22 cellular contexts compared by ENCODE assay signal in genomic region chr3:168707900-168708299, GRCh38.
DNase-seq lines count a peak whose midpoint lies in the region; ATAC-seq and TF ChIP-seq lines count a peak whose summit lies in the region.
"Had no signal": no experiment of that assay in that cellular context is flagged by ENCODE, and none has a peak within 500 bp of the region (broad histone marks: within the 10 kb centered on the region; RNA-seq: fewer than 3 reads in every experiment).

No MANE protein-coding gene starts in this region.

- no peaks in the 10 kb centered on the region for H3K9me3 ChIP-seq in adrenal gland (replicated peaks in 1 of 3)
- H3K9me3 ChIP-seq in CD4-positive, alpha-beta memory T cell (ENCODE audit: control insufficient read depth in 1 of 2, low read length in 2 of 2): no peaks in the 10 kb centered on the region
- H3K9me3 ChIP-seq: A549, BLaER1, body of pancreas, left ventricle myocardium inferior, mucosa of descending colon, spleen, uterus had no signal

- no peak for TF ChIP-seq POLR2A in adrenal gland (IDR thresholded peaks at IDR 0.05)

- H3K27me3 Mint-ChIP-seq in progenitor cell of endocrine pancreas: no peaks in the 10 kb centered on the region
- no peaks in the 10 kb centered on the region for H3K27me3 Mint-ChIP-seq in CD4-positive, alpha-beta memory T cell
- H3K27me3 Mint-ChIP-seq: activated naive CD8-positive, alpha-beta T cell treated with anti-CD3 and anti-CD28 coated beads, Interleukin-2, amount 10 ng/mL, durations not matched to agents 7 days and 5 days had no signal

- ATAC-seq in GM18873 (IDR thresholded peaks at IDR 0.05; ENCODE audit: low FRiP score, unreplicated experiment) (peak; percentile 58), GM21529 (IDR thresholded peaks at IDR 0.05; ENCODE audit: unreplicated experiment) (peak; percentile 80), HG03378 (IDR thresholded peaks at IDR 0.05; ENCODE audit: unreplicated experiment) (peak; percentile 75)
- ATAC-seq: A549, body of pancreas, mucosa of descending colon had no signal

- no peak overlapping the region for H3K27ac ChIP-seq in adrenal gland
- H3K27ac ChIP-seq in CD4-positive, alpha-beta memory T cell (ENCODE audit: low read depth, low read length): no peak overlapping the region
- H3K27ac ChIP-seq: A549, BLaER1, body of pancreas, left ventricle myocardium inferior, spleen, uterus had no signal

- H3K4me3 Mint-ChIP-seq in progenitor cell of endocrine pancreas (ENCODE audit: low read depth): no peak overlapping the region
- H3K4me3 Mint-ChIP-seq in CD4-positive, alpha-beta memory T cell: no peak overlapping the region
- H3K4me3 Mint-ChIP-seq: activated naive CD8-positive, alpha-beta T cell treated with anti-CD3 and anti-CD28 coated beads, Interleukin-2, amount 10 ng/mL, durations not matched to agents 7 days and 5 days; endodermal cell had no signal

- no peaks in the 10 kb centered on the region for H3K27me3 ChIP-seq in adrenal gland
- H3K27me3 ChIP-seq in CD4-positive, alpha-beta memory T cell (ENCODE audit: insufficient read depth, low read length): no peaks in the 10 kb centered on the region
- H3K27me3 ChIP-seq: BLaER1, body of pancreas, spleen, uterus had no signal

- no peaks in the 10 kb centered on the region for H3K36me3 ChIP-seq in adrenal gland (replicated peaks in 1 of 2)
- H3K36me3 ChIP-seq in CD4-positive, alpha-beta memory T cell (ENCODE audit: insufficient read depth, low read length): no peaks in the 10 kb centered on the region
- H3K36me3 ChIP-seq: BLaER1, left ventricle myocardium inferior, spleen, uterus had no signal

- CTCF ChIA-PET in CD4-positive, alpha-beta memory T cell (lab: Charles Lee; ENCODE audit: partially characterized antibody): no interaction called here

- POLR2A ChIA-PET in CD4-positive, alpha-beta memory T cell (lab: Charles Lee; ENCODE audit: partially characterized antibody): no interaction called here

- no peak overlapping the region for H3K4me3 ChIP-seq in GM12865 (ENCODE audit: low read depth, low read length)
- H3K4me3 ChIP-seq in adrenal gland: no peak overlapping the region
- H3K4me3 ChIP-seq in CD4-positive, alpha-beta memory T cell (ENCODE audit: low read length in 2 of 2): no peak overlapping the region
- H3K4me3 ChIP-seq: A549, BLaER1, body of pancreas, left ventricle myocardium inferior, mucosa of descending colon, spleen, uterus had no signal

- H3K9me3 Mint-ChIP-seq in progenitor cell of endocrine pancreas (ENCODE audit: low read depth): no peaks in the 10 kb centered on the region
- peaks cover 0 to 13% (median 2%) of the 10 kb centered on the region in 8 donors for H3K9me3 Mint-ChIP-seq in CD4-positive, alpha-beta memory T cell

- peak; percentile 12 for DNase-seq in GM12865 (ENCODE audit: low read depth)
- no peak for DNase-seq in progenitor cell of endocrine pancreas (ENCODE audit: low spot score, unreplicated experiment)
- no peak for DNase-seq in adrenal gland
- no peak for DNase-seq in CD4-positive, alpha-beta memory T cell
- DNase-seq in iPS-NIHi11 (ENCODE audit: low spot score): no peak
- DNase-seq: activated naive CD8-positive, alpha-beta T cell treated with anti-CD3 and anti-CD28 coated beads, Interleukin-2, amount 10 ng/mL, durations not matched to agents 7 days and 5 days; body of pancreas; Calu3; endodermal cell; GOT3; left ventricle myocardium inferior; mucosa of descending colon; NCI-H1092 treated with DMSO at 0.1 percent for 48 hours; retina; SHP77; spleen; uterus had no signal

- TF ChIP-seq CTCF in GM12865 (IDR thresholded peaks at IDR 0.05; ENCODE audit: insufficient read depth, low read depth, low read length, missing control alignments): no peak
- no peak for TF ChIP-seq CTCF in progenitor cell of endocrine pancreas (IDR thresholded peaks at IDR 0.05; ENCODE audit: unreplicated experiment)
- TF ChIP-seq CTCF in adrenal gland (IDR thresholded peaks at IDR 0.05): no peak

- intact Hi-C loops in adrenal gland (cut with DNase I): no loop called here
- intact Hi-C loops in CD4-positive, alpha-beta memory T cell (cut with micrococcal nuclease): no loop called here

- H3K4me1 Mint-ChIP-seq in progenitor cell of endocrine pancreas (ENCODE audit: low read depth): peaks cover 1% of the 10 kb centered on the region
- H3K4me1 Mint-ChIP-seq in CD4-positive, alpha-beta memory T cell: no peaks in the 10 kb centered on the region
- H3K4me1 Mint-ChIP-seq: activated naive CD8-positive, alpha-beta T cell treated with anti-CD3 and anti-CD28 coated beads, Interleukin-2, amount 10 ng/mL, durations not matched to agents 7 days and 5 days; endodermal cell had no signal

- no peak overlapping the region for H3K27ac Mint-ChIP-seq in progenitor cell of endocrine pancreas
- no peak overlapping the region for H3K27ac Mint-ChIP-seq in CD4-positive, alpha-beta memory T cell
- H3K27ac Mint-ChIP-seq: activated naive CD8-positive, alpha-beta T cell treated with anti-CD3 and anti-CD28 coated beads, Interleukin-2, amount 10 ng/mL, durations not matched to agents 7 days and 5 days; endodermal cell had no signal

- no peaks in the 10 kb centered on the region for H3K4me1 ChIP-seq in adrenal gland (replicated peaks in 1 of 2)
- no peaks in the 10 kb centered on the region for H3K4me1 ChIP-seq in CD4-positive, alpha-beta memory T cell (ENCODE audit: insufficient read depth, low read length)
- H3K4me1 ChIP-seq: A549, BLaER1, body of pancreas, left ventricle myocardium inferior, spleen, uterus had no signal

- peaks cover 1% of the 10 kb centered on the region for H3K36me3 Mint-ChIP-seq in progenitor cell of endocrine pancreas (ENCODE audit: insufficient read depth)
- no peaks in the 10 kb centered on the region for H3K36me3 Mint-ChIP-seq in CD4-positive, alpha-beta memory T cell
- H3K36me3 Mint-ChIP-seq: activated naive CD8-positive, alpha-beta T cell treated with anti-CD3 and anti-CD28 coated beads, Interleukin-2, amount 10 ng/mL, durations not matched to agents 7 days and 5 days had no signal

- 63 to 80% (median 79%) methylated on average over 2 of the region's 2 CpGs for WGBS in adrenal gland, 4 donors
